ENCODE assay signal across 15 cellular contexts in genomic region chr16:89404561-89404960, GRCh38.
DNase-seq lines count a peak whose midpoint lies in the region; TF ChIP-seq lines count a peak whose summit lies in the region.
"Had no signal": no experiment of that assay in that cellular context is flagged by ENCODE, and none has a peak within 500 bp of the region (broad histone marks: within the 10 kb centered on the region; RNA-seq: fewer than 3 reads in every experiment).

No MANE protein-coding gene starts in this region.

- H3K27ac ChIP-seq in CD8-positive, alpha-beta memory T cell (ENCODE audit: low read depth, low read length), result no peak overlapping the region
- H3K27ac ChIP-seq in OCI-LY1 (ENCODE audit: low read depth, low read length, poor library complexity, severe bottlenecking) (peak overlapping the region; percentile 49), colonic mucosa (no peak overlapping the region)
- H3K27ac ChIP-seq: thyroid gland had no signal

- CTCF ChIA-PET in CD8-positive, alpha-beta memory T cell (lab: Charles Lee), result no interaction called here

- H3K36me3 Mint-ChIP-seq in CD8-positive, alpha-beta memory T cell, result peaks cover 0 to 15% (median 3%) of the 10 kb centered on the region in 3 donors
- H3K36me3 Mint-ChIP-seq in neural crest cell (ENCODE audit: low read depth), result no peaks in the 10 kb centered on the region

- no peaks in the 10 kb centered on the region for H3K9me2 ChIP-seq in OCI-LY1 (ENCODE audit: low read depth, low read length)

- no peak for TF ChIP-seq CTCF in OCI-LY1 (IDR thresholded peaks at IDR 0.05; ENCODE audit: low read length)
- TF ChIP-seq CTCF in colonic mucosa (IDR thresholded peaks at IDR 0.05), result no peak
- no peak for TF ChIP-seq CTCF in neural crest cell (conservative IDR thresholded peaks at IDR 0.05)

- H3K27me3 ChIP-seq in CD8-positive, alpha-beta memory T cell (ENCODE audit: insufficient read depth, low read length, poor library complexity, severe bottlenecking), result no peaks in the 10 kb centered on the region
- H3K27me3 ChIP-seq in OCI-LY1 (ENCODE audit: insufficient read depth, low read length), result no peaks in the 10 kb centered on the region
- H3K27me3 ChIP-seq in colonic mucosa, result no peaks in the 10 kb centered on the region
- H3K27me3 ChIP-seq: thyroid gland had no signal

- no peaks in the 10 kb centered on the region for H3K9me3 ChIP-seq in CD8-positive, alpha-beta memory T cell (ENCODE audit: low read length)
- no peaks in the 10 kb centered on the region for H3K9me3 ChIP-seq in OCI-LY1 (ENCODE audit: low read length)
- no peaks in the 10 kb centered on the region for H3K9me3 ChIP-seq in colonic mucosa
- H3K9me3 ChIP-seq: thyroid gland had no signal

- POLR2A ChIA-PET in CD8-positive, alpha-beta memory T cell (lab: Charles Lee), result interaction anchor here (0.6 to 0.9 kb wide), 2 partner anchors 40 to 100 kb away, joined by 3 to 5 read pairs; no protein-coding TSS in a partner anchor

- no peaks in the 10 kb centered on the region for H4K20me1 ChIP-seq in OCI-LY1 (ENCODE audit: insufficient read depth, low read length)

- H3K4me3 ChIP-seq in CD8-positive, alpha-beta memory T cell (ENCODE audit: low read length), result no peak overlapping the region
- H3K4me3 ChIP-seq in OCI-LY1 (ENCODE audit: low read depth, low read length, poor library complexity, severe bottlenecking) (no peak overlapping the region), colonic mucosa (no peak overlapping the region)
- H3K4me3 ChIP-seq: thyroid gland had no signal

- H3K79me2 ChIP-seq in OCI-LY1 (ENCODE audit: insufficient read depth, low read length), result peaks cover 79% of the 10 kb centered on the region

- peak overlapping the region in 7 of 8 donors; percentile 55 to 91 (median 82) for H3K27ac Mint-ChIP-seq in CD8-positive, alpha-beta memory T cell
- H3K27ac Mint-ChIP-seq in neural crest cell (ENCODE audit: unreplicated experiment), result peak overlapping the region; percentile 60

- H3K27me3 Mint-ChIP-seq in CD8-positive, alpha-beta memory T cell, result no peaks in the 10 kb centered on the region
- no peaks in the 10 kb centered on the region for H3K27me3 Mint-ChIP-seq in neural crest cell (ENCODE audit: low read depth)

- no peak for DNase-seq in CD8-positive, alpha-beta memory T cell
- DNase-seq in colonic mucosa (peak; percentile 39), neural crest cell (ENCODE audit: low read depth, low spot score) (no peak), NCI-H82 (lab: John Stamatoyannopoulos, UW) (no peak), GM03348 (ENCODE audit: low spot score) (no peak), DMS 273 (lab: John Stamatoyannopoulos, UW; ENCODE audit: unreplicated experiment) (no peak)
- DNase-seq: activated T-cell treated with anti-CD3 and anti-CD28 coated beads, Interleukin-2, amount 50 U/mL, for 72 hours; caudate nucleus; DMS79 treated with DMSO at 0.1 percent for 48 hours; GOT3; NCI-H1092; NCI-H446 treated with DMSO at 0.1 percent for 48 hours; RPMI8226; thyroid gland had no signal

- intact Hi-C loops in colonic mucosa (cut with DNase I), result no loop called here

- H2AFZ ChIP-seq in OCI-LY1 (ENCODE audit: low read length), result no peak overlapping the region

- no peak overlapping the region; the same call in 1 of the 2 replicates for H3K4me2 ChIP-seq in OCI-LY1 (ENCODE audit: low read length)

- H3K4me1 ChIP-seq in CD8-positive, alpha-beta memory T cell (ENCODE audit: insufficient read depth, low read length), result peaks cover 78% of the 10 kb centered on the region
- H3K4me1 ChIP-seq in OCI-LY1 (ENCODE audit: insufficient read depth, low read length, severe bottlenecking) (peaks cover 61% of the 10 kb centered on the region), colonic mucosa (peaks cover 3% of the 10 kb centered on the region)

- H3K4me3 Mint-ChIP-seq in CD8-positive, alpha-beta memory T cell, result peak overlapping the region in 4 of 7 donors; percentile 5 to 52 (median 30)
- H3K4me3 Mint-ChIP-seq in neural crest cell, result no peak overlapping the region

- H3K9me3 Mint-ChIP-seq in CD8-positive, alpha-beta memory T cell, result peaks cover 0 to 2% (median 0%) of the 10 kb centered on the region in 5 donors
- H3K9me3 Mint-ChIP-seq in neural crest cell, result no peaks in the 10 kb centered on the region
- H3K9me3 Mint-ChIP-seq: activated T-cell treated with anti-CD3 and anti-CD28 coated beads, Interleukin-2, amount 50 U/mL, for 72 hours had no signal

- H3K4me1 Mint-ChIP-seq in CD8-positive, alpha-beta memory T cell, result peaks cover 75 to 89% (median 84%) of the 10 kb centered on the region in 3 donors
- H3K4me1 Mint-ChIP-seq in neural crest cell, result peaks cover 69% of the 10 kb centered on the region

- H3F3A ChIP-seq in OCI-LY1 (ENCODE audit: insufficient read depth, low read length), result no peaks in the 10 kb centered on the region

- H3K36me3 ChIP-seq in CD8-positive, alpha-beta memory T cell (ENCODE audit: insufficient read depth, low read length), result no peaks in the 10 kb centered on the region
- H3K36me3 ChIP-seq in OCI-LY1 (ENCODE audit: insufficient read depth, low read length) (no peaks in the 10 kb centered on the region), colonic mucosa (no peaks in the 10 kb centered on the region)
- H3K36me3 ChIP-seq: thyroid gland had no signal

- H3K9ac ChIP-seq in OCI-LY1 (ENCODE audit: low read length) (no peak overlapping the region), colonic mucosa (ENCODE audit: low read depth in 2 of 2, low read length in 2 of 2) (no peak overlapping the region)
